Comparison of ENCODE assay signal across 1 cellular context in the genomic region with DNA sequence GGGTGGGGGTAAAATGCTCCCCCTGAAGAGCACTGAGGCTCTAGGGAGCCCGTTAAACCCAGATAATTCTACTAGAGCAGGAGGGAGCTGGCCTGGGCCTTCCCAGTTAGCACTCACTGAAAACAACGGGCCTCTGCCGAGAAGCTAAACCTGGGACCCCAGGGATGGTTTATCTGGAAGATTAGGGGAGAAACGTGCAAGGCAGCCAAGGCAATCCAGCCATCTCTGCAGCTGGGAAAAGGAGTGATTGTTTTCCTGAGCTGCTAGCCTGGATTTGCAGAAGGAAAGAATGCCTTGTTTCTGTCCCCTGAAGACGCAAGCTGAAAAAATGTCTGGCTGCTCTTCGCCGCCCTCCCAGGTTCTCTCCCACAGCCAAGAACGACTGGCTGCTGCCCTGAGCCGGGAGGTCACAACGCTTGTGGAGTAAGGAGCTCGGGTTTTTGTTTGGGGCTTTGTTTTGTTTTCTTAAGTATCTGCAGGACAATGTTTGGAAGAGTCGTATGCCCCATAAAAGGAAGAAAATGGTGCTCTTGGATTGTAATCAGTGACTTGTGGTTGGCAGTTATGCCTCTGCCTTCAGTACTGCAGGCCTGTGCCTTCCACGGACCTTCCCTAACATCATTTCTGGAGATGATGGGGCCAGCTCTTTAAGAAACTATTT.
TF ChIP-seq lines count a peak whose summit lies in the region.

No MANE protein-coding gene starts in this region.

TF ChIP-seq in endothelial cell of umbilical vein, 7 proteins besides CTCF, POLR2A, EP300 and RAD21 (continued from another document):
- TF ChIP-seq MYC (IDR thresholded peaks at IDR 0.05; ENCODE audit: low read depth, low read length): no peak
